9 cellular contexts compared by ENCODE assay signal in genomic region chr3:44045476-44046275, GRCh38.
DNase-seq lines count a peak whose midpoint lies in the region; ATAC-seq and TF ChIP-seq lines count a peak whose summit lies in the region.
"Had no signal": no experiment of that assay in that cellular context is flagged by ENCODE, and none has a peak within 500 bp of the region (broad histone marks: within the 10 kb centered on the region; RNA-seq: fewer than 3 reads in every experiment).

No MANE protein-coding gene starts in this region.

- peak; percentile 82 for ATAC-seq in GM19467 (IDR thresholded peaks at IDR 0.05; ENCODE audit: unreplicated experiment)
- peak; percentile 78 for ATAC-seq in HG03378 (IDR thresholded peaks at IDR 0.05; ENCODE audit: unreplicated experiment)
- ATAC-seq in naive B cell (ENCODE audit: low read depth in 2 of 2), result peak; percentile 99
- ATAC-seq: Panc1 had no signal

- no peaks in the 10 kb centered on the region for H3K27me3 Mint-ChIP-seq in naive B cell

- H3K9me3 ChIP-seq in OCI-LY3 (ENCODE audit: insufficient read depth, low read length), result no peaks in the 10 kb centered on the region

- peaks cover 74% of the 10 kb centered on the region for H3K4me1 ChIP-seq in OCI-LY3 (ENCODE audit: low read length)

- H3K9ac ChIP-seq in OCI-LY3 (ENCODE audit: low read length), result peak overlapping the region; percentile 38; the same call in 1 of the 2 replicates

- no peak overlapping the region for H2AFZ ChIP-seq in OCI-LY3 (ENCODE audit: low read depth, low read length)

- peaks cover 32 to 68% (median 41%) of the 10 kb centered on the region in 3 donors for H3K4me1 Mint-ChIP-seq in naive B cell

- no peaks in the 10 kb centered on the region for H3K9me3 Mint-ChIP-seq in naive B cell

- H3K4me3 Mint-ChIP-seq in naive B cell, result peak overlapping the region in 7 of 8 donors; percentile 1 to 64 (median 18)

- H3K4me3 ChIP-seq in GM12864 (ENCODE audit: low read depth, low read length) (no peak overlapping the region), OCI-LY3 (ENCODE audit: low read length) (peak overlapping the region; percentile 25)

- no peaks in the 10 kb centered on the region for H3K27me3 ChIP-seq in OCI-LY3 (ENCODE audit: low read depth, low read length)

- no peaks in the 10 kb centered on the region for H3K79me2 ChIP-seq in OCI-LY3 (ENCODE audit: low read length)

- no peaks in the 10 kb centered on the region for H3K36me3 ChIP-seq in OCI-LY3 (replicated peaks; ENCODE audit: low read depth, low read length)

- H3K27ac Mint-ChIP-seq in naive B cell, result peak overlapping the region; percentile 5 to 89 (median 72)

- H4K20me1 ChIP-seq in OCI-LY3 (ENCODE audit: insufficient read depth, low read length), result no peaks in the 10 kb centered on the region

- no peak for TF ChIP-seq CTCF in GM12864 (IDR thresholded peaks at IDR 0.05; ENCODE audit: low read depth, low read length, missing control alignments)
- no peak for TF ChIP-seq CTCF in OCI-LY3 (IDR thresholded peaks at IDR 0.05; ENCODE audit: low read depth, low read length)

- DNase-seq in GM12864 (ENCODE audit: low read depth) (peak; percentile 90), naive B cell (peak; percentile 84), NCI-H2227 treated with DMSO at 0.1 percent for 48 hours (lab: John Stamatoyannopoulos, UW) (no peak), retina (no peak)
- DNase-seq in central memory CD4-positive, alpha-beta T cell, result no peak

- peak overlapping the region; percentile 72 for H3K4me2 ChIP-seq in OCI-LY3 (ENCODE audit: low read length)

- peak overlapping the region; percentile 73 for H3K27ac ChIP-seq in OCI-LY3 (ENCODE audit: low read length)

- H3K36me3 Mint-ChIP-seq in naive B cell, result no peaks in the 10 kb centered on the region

Comparison
In these comparisons a context has a peak if more than half of its experiments do, and no peak if none do; other contexts are left out.
1. DNase-seq: peak in GM12864 (single experiment) and naive B cell (single experiment); none in NCI-H2227 treated with DMSO at 0.1 percent for 48 hours (single experiment), retina (single experiment) and central memory CD4-positive, alpha-beta T cell (single experiment).
2. Peak in every context shown above with its lines, with median percentiles within 50 percentile points of each other: ATAC-seq.